Comparison of ENCODE assay signal across 1 cellular context in the genomic region with DNA sequence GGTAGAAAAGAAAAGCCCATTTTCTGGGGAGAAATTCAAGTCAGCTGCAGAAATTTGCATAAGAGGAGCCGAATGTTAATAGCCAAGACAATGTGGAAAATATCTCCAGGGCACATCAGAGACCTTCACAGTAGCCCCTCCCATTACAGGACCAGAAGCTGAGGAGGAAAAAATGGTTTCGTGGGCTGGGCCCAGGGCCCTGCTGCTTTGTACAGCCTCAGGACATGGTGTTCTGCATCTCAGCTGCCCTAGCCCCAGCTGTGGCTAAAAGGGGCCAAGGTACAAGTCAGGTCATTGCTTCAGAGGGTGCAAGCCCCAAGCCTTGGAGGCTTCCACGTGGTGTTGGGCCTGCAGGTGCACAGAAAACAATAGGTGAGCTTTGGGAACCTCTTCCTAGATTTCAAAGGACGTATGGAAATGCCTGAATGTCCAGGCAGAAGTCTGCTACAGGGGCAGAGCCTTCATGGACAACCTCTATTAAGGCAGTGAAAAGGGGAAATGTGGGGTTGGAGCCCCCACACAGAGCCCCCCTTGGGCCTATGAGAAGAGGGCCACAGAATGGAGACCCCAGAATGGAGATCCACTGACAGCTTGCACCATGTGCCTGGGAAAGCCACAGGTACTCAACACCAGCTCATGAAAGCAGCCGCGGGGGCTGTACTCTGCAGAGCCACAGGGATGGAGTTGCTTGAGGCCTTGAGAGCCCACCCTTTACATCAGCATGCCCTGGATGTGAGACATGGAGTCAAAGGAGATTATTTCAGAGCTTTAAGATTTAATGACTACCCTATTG.
TF ChIP-seq lines count a peak whose summit lies in the region.

No MANE protein-coding gene starts in this region.

TF ChIP-seq in WTC11, 78 proteins besides CTCF, POLR2A, EP300 and RAD21 (continued from another document):
- TF ChIP-seq, protein P1, sequence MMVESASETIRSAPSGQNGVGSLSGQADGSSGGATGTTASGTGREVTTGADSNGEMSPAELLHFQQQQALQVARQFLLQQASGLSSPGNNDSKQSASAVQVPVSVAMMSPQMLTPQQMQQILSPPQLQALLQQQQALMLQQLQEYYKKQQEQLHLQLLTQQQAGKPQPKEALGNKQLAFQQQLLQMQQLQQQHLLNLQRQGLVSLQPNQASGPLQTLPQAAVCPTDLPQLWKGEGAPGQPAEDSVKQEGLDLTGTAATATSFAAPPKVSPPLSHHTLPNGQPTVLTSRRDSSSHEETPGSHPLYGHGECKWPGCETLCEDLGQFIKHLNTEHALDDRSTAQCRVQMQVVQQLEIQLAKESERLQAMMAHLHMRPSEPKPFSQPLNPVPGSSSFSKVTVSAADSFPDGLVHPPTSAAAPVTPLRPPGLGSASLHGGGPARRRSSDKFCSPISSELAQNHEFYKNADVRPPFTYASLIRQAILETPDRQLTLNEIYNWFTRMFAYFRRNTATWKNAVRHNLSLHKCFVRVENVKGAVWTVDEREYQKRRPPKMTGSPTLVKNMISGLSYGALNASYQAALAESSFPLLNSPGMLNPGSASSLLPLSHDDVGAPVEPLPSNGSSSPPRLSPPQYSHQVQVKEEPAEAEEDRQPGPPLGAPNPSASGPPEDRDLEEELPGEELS (CRISPR knock-in tag; IDR thresholded peaks at IDR 0.05): no peak
- TF ChIP-seq TCF7 (CRISPR knock-in tag; IDR thresholded peaks at IDR 0.05; ENCODE audit: low read depth) (no peak), NFE2L1 (CRISPR knock-in tag; IDR thresholded peaks at IDR 0.05) (no peak), NR3C1 (CRISPR knock-in tag; conservative IDR thresholded peaks at IDR 0.05; ENCODE audit: low read depth) (no peak), JAZF1 (CRISPR knock-in tag; IDR thresholded peaks at IDR 0.05) (no peak), ELF4 (CRISPR knock-in tag; IDR thresholded peaks at IDR 0.05; ENCODE audit: low read depth) (no peak)
- TF ChIP-seq, protein P2, sequence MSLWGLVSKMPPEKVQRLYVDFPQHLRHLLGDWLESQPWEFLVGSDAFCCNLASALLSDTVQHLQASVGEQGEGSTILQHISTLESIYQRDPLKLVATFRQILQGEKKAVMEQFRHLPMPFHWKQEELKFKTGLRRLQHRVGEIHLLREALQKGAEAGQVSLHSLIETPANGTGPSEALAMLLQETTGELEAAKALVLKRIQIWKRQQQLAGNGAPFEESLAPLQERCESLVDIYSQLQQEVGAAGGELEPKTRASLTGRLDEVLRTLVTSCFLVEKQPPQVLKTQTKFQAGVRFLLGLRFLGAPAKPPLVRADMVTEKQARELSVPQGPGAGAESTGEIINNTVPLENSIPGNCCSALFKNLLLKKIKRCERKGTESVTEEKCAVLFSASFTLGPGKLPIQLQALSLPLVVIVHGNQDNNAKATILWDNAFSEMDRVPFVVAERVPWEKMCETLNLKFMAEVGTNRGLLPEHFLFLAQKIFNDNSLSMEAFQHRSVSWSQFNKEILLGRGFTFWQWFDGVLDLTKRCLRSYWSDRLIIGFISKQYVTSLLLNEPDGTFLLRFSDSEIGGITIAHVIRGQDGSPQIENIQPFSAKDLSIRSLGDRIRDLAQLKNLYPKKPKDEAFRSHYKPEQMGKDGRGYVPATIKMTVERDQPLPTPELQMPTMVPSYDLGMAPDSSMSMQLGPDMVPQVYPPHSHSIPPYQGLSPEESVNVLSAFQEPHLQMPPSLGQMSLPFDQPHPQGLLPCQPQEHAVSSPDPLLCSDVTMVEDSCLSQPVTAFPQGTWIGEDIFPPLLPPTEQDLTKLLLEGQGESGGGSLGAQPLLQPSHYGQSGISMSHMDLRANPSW (CRISPR knock-in tag; conservative IDR thresholded peaks at IDR 0.05; ENCODE audit: low read depth): no peak
- TF ChIP-seq, protein P3, sequence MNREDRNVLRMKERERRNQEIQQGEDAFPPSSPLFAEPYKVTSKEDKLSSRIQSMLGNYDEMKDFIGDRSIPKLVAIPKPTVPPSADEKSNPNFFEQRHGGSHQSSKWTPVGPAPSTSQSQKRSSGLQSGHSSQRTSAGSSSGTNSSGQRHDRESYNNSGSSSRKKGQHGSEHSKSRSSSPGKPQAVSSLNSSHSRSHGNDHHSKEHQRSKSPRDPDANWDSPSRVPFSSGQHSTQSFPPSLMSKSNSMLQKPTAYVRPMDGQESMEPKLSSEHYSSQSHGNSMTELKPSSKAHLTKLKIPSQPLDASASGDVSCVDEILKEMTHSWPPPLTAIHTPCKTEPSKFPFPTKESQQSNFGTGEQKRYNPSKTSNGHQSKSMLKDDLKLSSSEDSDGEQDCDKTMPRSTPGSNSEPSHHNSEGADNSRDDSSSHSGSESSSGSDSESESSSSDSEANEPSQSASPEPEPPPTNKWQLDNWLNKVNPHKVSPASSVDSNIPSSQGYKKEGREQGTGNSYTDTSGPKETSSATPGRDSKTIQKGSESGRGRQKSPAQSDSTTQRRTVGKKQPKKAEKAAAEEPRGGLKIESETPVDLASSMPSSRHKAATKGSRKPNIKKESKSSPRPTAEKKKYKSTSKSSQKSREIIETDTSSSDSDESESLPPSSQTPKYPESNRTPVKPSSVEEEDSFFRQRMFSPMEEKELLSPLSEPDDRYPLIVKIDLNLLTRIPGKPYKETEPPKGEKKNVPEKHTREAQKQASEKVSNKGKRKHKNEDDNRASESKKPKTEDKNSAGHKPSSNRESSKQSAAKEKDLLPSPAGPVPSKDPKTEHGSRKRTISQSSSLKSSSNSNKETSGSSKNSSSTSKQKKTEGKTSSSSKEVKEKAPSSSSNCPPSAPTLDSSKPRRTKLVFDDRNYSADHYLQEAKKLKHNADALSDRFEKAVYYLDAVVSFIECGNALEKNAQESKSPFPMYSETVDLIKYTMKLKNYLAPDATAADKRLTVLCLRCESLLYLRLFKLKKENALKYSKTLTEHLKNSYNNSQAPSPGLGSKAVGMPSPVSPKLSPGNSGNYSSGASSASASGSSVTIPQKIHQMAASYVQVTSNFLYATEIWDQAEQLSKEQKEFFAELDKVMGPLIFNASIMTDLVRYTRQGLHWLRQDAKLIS (CRISPR knock-in tag; IDR thresholded peaks at IDR 0.05; ENCODE audit: borderline replicate concordance): no peak
